Comparison of ENCODE assay signal across 8 cellular contexts in genomic region chr2:218568190-218569037, GRCh38. TPM values are rescaled to one million over a fixed set of nuclear protein-coding genes. Genes with fewer than 3 reads are reported as not detected.
DNase-seq lines count a peak whose midpoint lies in the region; FAIRE-seq and TF ChIP-seq lines count a peak whose summit lies in the region.

TSS of gene CNOT9 (plus strand) at chr2:218568839. CDS start at chr2:218568955, 116 bp downstream.
TSS of gene USP37 (minus strand) at chr2:218568351. CDS start at chr2:218558653, 9,698 bp downstream.

- H3K27ac Mint-ChIP-seq in activated naive CD4-positive, alpha-beta T cell treated with anti-CD3 and anti-CD28 coated beads for 36 hours, result peak within 1 kb of the TSS; percentile 100

- peaks cover 25% of the 10 kb centered on the region in 2 experiments for H3K4me1 ChIP-seq in neutrophil (ENCODE audit: control insufficient read depth in 1 of 2, insufficient read depth in 1 of 2, low read depth in 1 of 2, low read length in 1 of 2)

- H3K4me3 Mint-ChIP-seq in activated naive CD4-positive, alpha-beta T cell treated with anti-CD3 and anti-CD28 coated beads for 36 hours, result peak within 1 kb of the TSS; percentile 91

- no peaks in the 10 kb centered on the region for H3K9me3 ChIP-seq in neutrophil

- H3K4me1 Mint-ChIP-seq in activated naive CD4-positive, alpha-beta T cell treated with anti-CD3 and anti-CD28 coated beads for 36 hours (ENCODE audit: low read depth), result peaks cover 60% of the 10 kb centered on the region

- H3K27me3 Mint-ChIP-seq in activated naive CD4-positive, alpha-beta T cell treated with anti-CD3 and anti-CD28 coated beads for 36 hours (ENCODE audit: low read depth), result no peaks in the 10 kb centered on the region

- CTCF ChIA-PET in activated naive CD4-positive, alpha-beta T cell treated with anti-CD3 and anti-CD28 coated beads for 36 hours (lab: Charles Lee), result no interaction called here

- H3K9me3 Mint-ChIP-seq in activated naive CD4-positive, alpha-beta T cell treated with anti-CD3 and anti-CD28 coated beads for 36 hours, result no peaks in the 10 kb centered on the region

- H3K27me3 ChIP-seq in neutrophil, result no peaks in the 10 kb centered on the region

- H3K36me3 Mint-ChIP-seq in activated naive CD4-positive, alpha-beta T cell treated with anti-CD3 and anti-CD28 coated beads for 36 hours (ENCODE audit: low read depth), result peaks cover 43% of the 10 kb centered on the region

- FAIRE-seq in frontal cortex (lab: Jason Lieb, UNC), result no peak

- TF ChIP-seq CTCF in HFF-Myc (IDR thresholded peaks at IDR 0.05; ENCODE audit: low read depth, low read length, missing control alignments) (no peak), neutrophil (IDR thresholded peaks at IDR 0.05) (peak; percentile 39)

- DNase-seq in GM03348 (ENCODE audit: low spot score), result peak; percentile 99
- peak; percentile 92 for DNase-seq in HFF-Myc (ENCODE audit: extremely low read depth, low read depth)
- peak; percentile 98 for DNase-seq in NAMALWA (ENCODE audit: low spot score)
- peak; percentile 98 for DNase-seq in SK-N-DZ (ENCODE audit: low spot score)
- peak; percentile 100 for DNase-seq in activated naive CD4-positive, alpha-beta T cell treated with anti-CD3 and anti-CD28 coated beads for 36 hours
- DNase-seq in frontal cortex (ENCODE audit: low spot score in 2 of 2), result peak; percentile 89 to 94
- DNase-seq in substantia nigra (lab: John Stamatoyannopoulos, UW), result peak; percentile 87 to 99 (median 97)

- intact Hi-C loops in activated naive CD4-positive, alpha-beta T cell treated with anti-CD3 and anti-CD28 coated beads for 36 hours (cut with micrococcal nuclease), result loop anchor here (1.0 to 5.0 kb wide), 16 partner anchors 14 to 819 kb away; partner anchors contain the start of genes AAMP, ANKZF1, ATG9A and BCS1L

- H3K27ac ChIP-seq in neutrophil (peak within 1 kb of the TSS; percentile 94), substantia nigra (ENCODE audit: low read depth, low read length, poor library complexity, severe bottlenecking) (peak within 1 kb of the TSS; percentile 97)

- H3K4me3 ChIP-seq in HFF-Myc (replicated peaks; ENCODE audit: low read depth, low read length) (peak within 1 kb of the TSS; percentile 86), neutrophil (ENCODE audit: low read depth in 1 of 2, low read length in 1 of 2) (peak within 1 kb of the TSS; percentile 82 to 94)

- no peaks in the 10 kb centered on the region for H3K36me3 ChIP-seq in neutrophil

RNA-seq across cellular contexts. Expression of gene CNOT9, which starts in this region (rescaled TPM):
- 67.4 and 68.5 TPM in 2 replicates for polyA plus RNA-seq in SK-N-DZ (2014; cell fraction: cytosol; rRNA removed)
- 92.0 and 102 TPM in 2 replicates for polyA plus RNA-seq in SK-N-DZ (2014; cell fraction: nucleus; rRNA removed)
- 10 to 100 TPM; 74.3 to 78.6 TPM for total RNA-seq in activated naive CD4-positive, alpha-beta T cell treated with anti-CD3 and anti-CD28 coated beads for 36 hours
- total RNA-seq in frontal cortex, result 47.3 TPM

RNA-seq across cellular contexts. Expression of gene USP37, which starts in this region (rescaled TPM):
- polyA plus RNA-seq in SK-N-DZ (2014; cell fraction: cytosol; rRNA removed), result 12.6 and 15.5 TPM in 2 replicates
- 12.1 and 17.8 TPM in 2 replicates for polyA plus RNA-seq in SK-N-DZ (2014; cell fraction: nucleus; rRNA removed)
- 10 to 100 TPM; 21.7 to 23.2 TPM for total RNA-seq in activated naive CD4-positive, alpha-beta T cell treated with anti-CD3 and anti-CD28 coated beads for 36 hours
- 34.6 TPM for total RNA-seq in frontal cortex

Comparison
In these comparisons a context has a peak if more than half of its experiments do, and no peak if none do; other contexts are left out.
1. Peak in every context shown above with its lines: DNase-seq, H3K4me3 ChIP-seq and H3K27ac ChIP-seq.